In the genomic region with DNA sequence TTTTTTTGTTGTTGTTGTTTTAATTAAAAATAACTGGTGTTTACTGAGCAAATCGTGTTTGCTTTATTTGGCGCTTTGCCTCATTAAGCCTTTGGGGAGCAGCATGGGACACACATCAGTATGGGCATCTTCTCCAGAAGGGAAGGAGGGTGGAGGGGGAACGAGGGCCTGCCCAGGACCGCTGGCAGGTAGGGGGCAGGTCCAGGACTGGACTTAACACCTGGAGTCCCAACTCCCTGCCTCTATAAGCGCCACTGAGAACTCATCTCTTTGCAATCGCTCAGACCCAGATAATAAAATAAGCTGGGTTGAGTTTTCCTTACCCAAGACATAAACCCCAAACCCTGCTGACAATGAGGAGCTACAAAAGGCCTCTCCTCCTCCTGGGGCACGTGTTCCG, we compare ENCODE assay signal across 8 cellular contexts. TPM values are rescaled to one million over a fixed set of nuclear protein-coding genes. Genes with fewer than 3 reads are reported as not detected.
DNase-seq lines count a peak whose midpoint lies in the region; ATAC-seq, FAIRE-seq and TF ChIP-seq lines count a peak whose summit lies in the region.

No MANE protein-coding gene starts in this region.

- no peaks in the 10 kb centered on the region for H3K79me2 ChIP-seq in HepG2 (ENCODE audit: insufficient read depth, low read length)

- no peaks in the 10 kb centered on the region for H3K9me3 Mint-ChIP-seq in activated CD4-positive, alpha-beta T cell treated with anti-CD3 and anti-CD28 coated beads, Interleukin-2, amount 10 ng/mL, durations not matched to agents 7 days and 5 days
- H3K9me3 Mint-ChIP-seq in activated T-helper 2 cell treated with anti-CD3 and anti-CD28 coated beads, Interferon-gamma antibody, Interleukin-2, Interleukin-4, amounts not matched to agents 10 μg/mL and 5 μg/mL and 100 μg/mL, durations not matched to agents 14 hours and 24 hours and 36 hours = no peaks in the 10 kb centered on the region

- H3K27me3 Mint-ChIP-seq in activated CD4-positive, alpha-beta T cell treated with anti-CD3 and anti-CD28 coated beads, Interleukin-2, amount 10 ng/mL, durations not matched to agents 7 days and 5 days = no peaks in the 10 kb centered on the region
- H3K27me3 Mint-ChIP-seq in activated T-helper 2 cell treated with anti-CD3 and anti-CD28 coated beads, Interferon-gamma antibody, Interleukin-2, Interleukin-4, amounts not matched to agents 10 μg/mL and 5 μg/mL and 100 μg/mL, durations not matched to agents 14 hours and 24 hours and 36 hours (ENCODE audit: low read depth) = no peaks in the 10 kb centered on the region

- TF ChIP-seq RAD21 in HepG2 (CRISPR knock-in tag; IDR thresholded peaks at IDR 0.05) = no peak

- peaks cover 0 to 69% of the 10 kb centered on the region in 2 experiments; a peak in 4 of 5 replicates for H3K27me3 ChIP-seq in HepG2 (ENCODE audit: control insufficient read depth in 1 of 2, insufficient read depth in 2 of 2, low read length in 2 of 2)
- no peaks in the 10 kb centered on the region for H3K27me3 ChIP-seq in thymus (ENCODE audit: control insufficient read depth, insufficient read depth)

- CTCF ChIA-PET in activated CD4-positive, alpha-beta T cell treated with anti-CD3 and anti-CD28 coated beads, Interleukin-2, amount 10 ng/mL, durations not matched to agents 7 days and 5 days (lab: Charles Lee) = interaction anchor here (0.8 to 4.1 kb wide), 8 partner anchors 9 to 141 kb away, joined by 3 to 18 read pairs (median 4); no protein-coding TSS in a partner anchor
- CTCF ChIA-PET in HepG2 (lab: Yijun Ruan, JAX; ENCODE audit: low intra/inter-chr PET ratio, low total read pairs) = no interaction called here

- WGBS in HepG2 (ENCODE audit: low lambda C conversion rate) = 56% methylated on average over 5 of the region's 8 CpGs
- 73% methylated on average over 8 of the region's 8 CpGs for WGBS in thymus

- in situ Hi-C loops in HepG2 (cut with HindIII; ENCODE audit: extremely low pct_ligation_motif_present, low pct_unique_long_range_greater_than_20kb) = no loop called here

- TF ChIP-seq EP300 in HepG2 (IDR thresholded peaks at IDR 0.05; ENCODE audit: low read depth in 2 of 2, low read length in 2 of 2) (no peak), HepG2 (CRISPR knock-in tag; IDR thresholded peaks at IDR 0.05; ENCODE audit: borderline replicate concordance) (no peak)

- H4K20me1 ChIP-seq in HepG2 (ENCODE audit: insufficient read depth, low read length) = no peaks in the 10 kb centered on the region

- peaks cover 97% of the 10 kb centered on the region for H3K4me1 Mint-ChIP-seq in activated CD4-positive, alpha-beta T cell treated with anti-CD3 and anti-CD28 coated beads, Interleukin-2, amount 10 ng/mL, durations not matched to agents 7 days and 5 days
- peaks cover 85% of the 10 kb centered on the region for H3K4me1 Mint-ChIP-seq in activated T-helper 2 cell treated with anti-CD3 and anti-CD28 coated beads, Interferon-gamma antibody, Interleukin-2, Interleukin-4, amounts not matched to agents 10 μg/mL and 5 μg/mL and 100 μg/mL, durations not matched to agents 14 hours and 24 hours and 36 hours (ENCODE audit: low read depth)

- BruUV-seq in HepG2 (replicated peaks; lab: Mats Ljungman, UMichigan) = no TSS peak

- ATAC-seq in HepG2 = peak; percentile 16; the same call in 2 of the 3 replicates

- H3K36me3 Mint-ChIP-seq in activated CD4-positive, alpha-beta T cell treated with anti-CD3 and anti-CD28 coated beads, Interleukin-2, amount 10 ng/mL, durations not matched to agents 7 days and 5 days (ENCODE audit: low read depth) = peaks cover 12% of the 10 kb centered on the region
- peaks cover 9% of the 10 kb centered on the region for H3K36me3 Mint-ChIP-seq in activated T-helper 2 cell treated with anti-CD3 and anti-CD28 coated beads, Interferon-gamma antibody, Interleukin-2, Interleukin-4, amounts not matched to agents 10 μg/mL and 5 μg/mL and 100 μg/mL, durations not matched to agents 14 hours and 24 hours and 36 hours (ENCODE audit: low read depth)

- H3K9me3 ChIP-seq in HepG2 (ENCODE audit: low read length) = no peaks in the 10 kb centered on the region
- H3K9me3 ChIP-seq in thymus (ENCODE audit: control insufficient read depth) = no peaks in the 10 kb centered on the region

- no peak for TF ChIP-seq POLR2A in HepG2 (IDR thresholded peaks at IDR 0.05; ENCODE audit: insufficient read depth in 1 of 2, low read depth in 2 of 2, low read length in 2 of 2)

- peak overlapping the region; percentile 93 for H3K27ac Mint-ChIP-seq in activated CD4-positive, alpha-beta T cell treated with anti-CD3 and anti-CD28 coated beads, Interleukin-2, amount 10 ng/mL, durations not matched to agents 7 days and 5 days
- peak overlapping the region; percentile 93 for H3K27ac Mint-ChIP-seq in activated T-helper 2 cell treated with anti-CD3 and anti-CD28 coated beads, Interferon-gamma antibody, Interleukin-2, Interleukin-4, amounts not matched to agents 10 μg/mL and 5 μg/mL and 100 μg/mL, durations not matched to agents 14 hours and 24 hours and 36 hours

- H3K4me3 ChIP-seq in HepG2 (replicated peaks in 1 of 3; ENCODE audit: insufficient read depth in 1 of 3, low read depth in 2 of 3, low read length in 3 of 3) (peak overlapping the region in 1 of 3 experiments; percentile 62; a peak in 1 of 6 replicates), thymus (ENCODE audit: low read length) (peak overlapping the region; percentile 49)

- H3K9ac ChIP-seq in HepG2 (ENCODE audit: insufficient read depth, low read depth, low read length) = no peak overlapping the region

- no peak overlapping the region for H2AFZ ChIP-seq in HepG2 (ENCODE audit: low read length)

- no peak for FAIRE-seq in HepG2 (lab: Jason Lieb, UNC)
- FAIRE-seq in GM19239 (lab: Jason Lieb, UNC) = no peak

- H3K4me1 ChIP-seq in HepG2 (ENCODE audit: insufficient read depth, low read length) = peaks cover 35% of the 10 kb centered on the region
- peaks cover 94% of the 10 kb centered on the region for H3K4me1 ChIP-seq in thymus (ENCODE audit: control insufficient read depth, insufficient read depth, low read length)

- POLR2A ChIA-PET in activated CD4-positive, alpha-beta T cell treated with anti-CD3 and anti-CD28 coated beads, Interleukin-2, amount 10 ng/mL, durations not matched to agents 7 days and 5 days (lab: Charles Lee) = interaction anchor here (1.1 kb wide), 1 partner anchor 13 kb away, joined by 5 read pairs; no protein-coding TSS in a partner anchor
- POLR2A ChIA-PET in HepG2 (lab: Yijun Ruan, JAX) = no interaction called here

- intact Hi-C loops in activated T-helper 2 cell treated with anti-CD3 and anti-CD28 coated beads, Interferon-gamma antibody, Interleukin-2, Interleukin-4, amounts not matched to agents 10 μg/mL and 5 μg/mL and 100 μg/mL, durations not matched to agents 14 hours and 24 hours and 36 hours (cut with micrococcal nuclease) = loop anchor here (5.0 to 10.0 kb wide), 2 partner anchors 188 to 291 kb away; no protein-coding TSS in a partner anchor
- intact Hi-C loops in HepG2 (cut with micrococcal nuclease; ENCODE audit: unreplicated experiment) = no loop called here

- no peak for TF ChIP-seq CTCF in HepG2 (CRISPR knock-in tag; IDR thresholded peaks at IDR 0.05)

- no peak for DNase-seq in activated CD4-positive, alpha-beta T cell treated with anti-CD3 and anti-CD28 coated beads, Interleukin-2, amount 10 ng/mL, durations not matched to agents 7 days and 5 days
- DNase-seq in activated CD4-positive, alpha-beta T cell treated with anti-CD3 and anti-CD28 coated beads for 4 hours = no peak
- DNase-seq in activated T-helper 2 cell treated with anti-CD3 and anti-CD28 coated beads, Interferon-gamma antibody, Interleukin-2, Interleukin-4, amounts not matched to agents 10 μg/mL and 5 μg/mL and 100 μg/mL, durations not matched to agents 14 hours and 24 hours and 36 hours (ENCODE audit: low spot score) = no peak
- DNase-seq in HepG2 (ENCODE audit: low spot score) (no peak), HPDE6-E6E7 (ENCODE audit: extremely low spot score) (no peak), GM19239 (ENCODE audit: insufficient read length, low spot score) (no peak)
- no peak for DNase-seq in activated CD4-positive, CD25-positive, alpha-beta regulatory T cell treated with anti-CD3 and anti-CD28 coated beads, Interleukin-2, amount 50 U/mL, for 72 hours

- peak overlapping the region; percentile 73 for H3K4me2 ChIP-seq in HepG2 (ENCODE audit: low read depth, low read length)

- no peaks in the 10 kb centered on the region for H3K36me3 ChIP-seq in HepG2 (replicated peaks in 1 of 2; ENCODE audit: control insufficient read depth in 1 of 2, insufficient read depth in 2 of 2, low read length in 2 of 2)
- no peaks in the 10 kb centered on the region for H3K36me3 ChIP-seq in thymus (ENCODE audit: control insufficient read depth, insufficient read depth)

- H3K27ac ChIP-seq in HepG2 (ENCODE audit: extremely low read length, insufficient read depth, low read length) (no peak overlapping the region), thymus (ENCODE audit: low read depth) (peak overlapping the region; percentile 96)

- peak overlapping the region; percentile 65 for H3K4me3 Mint-ChIP-seq in activated CD4-positive, alpha-beta T cell treated with anti-CD3 and anti-CD28 coated beads, Interleukin-2, amount 10 ng/mL, durations not matched to agents 7 days and 5 days
- H3K4me3 Mint-ChIP-seq in activated T-helper 2 cell treated with anti-CD3 and anti-CD28 coated beads, Interferon-gamma antibody, Interleukin-2, Interleukin-4, amounts not matched to agents 10 μg/mL and 5 μg/mL and 100 μg/mL, durations not matched to agents 14 hours and 24 hours and 36 hours (ENCODE audit: low read depth) = peak overlapping the region; percentile 63

RNA-seq across cellular contexts. Expression of a gene that starts 15.1 kb away (rescaled TPM):
- 10 to 100 TPM; 10.2 to 12.3 TPM for total RNA-seq in activated CD4-positive, alpha-beta T cell treated with anti-CD3 and anti-CD28 coated beads, Interleukin-2, amount 10 ng/mL, durations not matched to agents 7 days and 5 days
- 5.7 and 8.0 TPM in 2 replicates for total RNA-seq in activated T-helper 2 cell treated with anti-CD3 and anti-CD28 coated beads, Interferon-gamma antibody, Interleukin-2, Interleukin-4, amounts not matched to agents 10 μg/mL and 5 μg/mL and 100 μg/mL, durations not matched to agents 14 hours and 24 hours and 36 hours
- total RNA-seq in HepG2 (2016; rRNA removed; fragmentation: Illumina TruSeq; extraction: Trizol) = not detected in 2 replicates
- total RNA-seq in HepG2 (2016; cell fraction: cytosol; rRNA removed; fragmentation: Illumina TruSeq; extraction: Trizol; ENCODE audit: low read depth) = not detected in 2 replicates
- total RNA-seq in HepG2 (2016; cell fraction: insoluble cytoplasmic fraction; rRNA removed; fragmentation: Illumina TruSeq; extraction: Trizol) = not detected in 2 replicates
- not detected in 2 replicates for total RNA-seq in HepG2 (2016; cell fraction: membrane; rRNA removed; fragmentation: Illumina TruSeq; extraction: Trizol)
- not detected in 2 replicates for total RNA-seq in HepG2 (2016; cell fraction: nucleus; rRNA removed; fragmentation: Illumina TruSeq; extraction: Trizol)
- 0.04 and 0.10 TPM in 2 replicates for polyA plus RNA-seq in HepG2 (2011; rRNA removed)
- 0.08 TPM in 2 replicates for polyA plus RNA-seq in HepG2 (2011; cell fraction: cytosol; rRNA removed)
- 0.06 and 0.12 TPM in 2 replicates for polyA plus RNA-seq in HepG2 (2011; cell fraction: nucleus; rRNA removed)
- polyA plus RNA-seq in HepG2 (2012) = 0.09 TPM in 1 of 2 replicates, not detected in the other
- polyA plus RNA-seq in HepG2 (2016; cell fraction: cytosol; fragmentation: Illumina TruSeq; extraction: Trizol; ENCODE audit: low read depth) = not detected in 2 replicates
- not detected in 2 replicates for polyA plus RNA-seq in HepG2 (2016; cell fraction: insoluble cytoplasmic fraction; fragmentation: Illumina TruSeq; extraction: Trizol; ENCODE audit: low read depth)
- not detected in 2 replicates for polyA plus RNA-seq in HepG2 (2016; cell fraction: membrane; fragmentation: Illumina TruSeq; extraction: Trizol; ENCODE audit: low read depth)
- polyA plus RNA-seq in HepG2 (2016; cell fraction: nucleus; fragmentation: Illumina TruSeq; extraction: Trizol; ENCODE audit: insufficient read depth, low read depth) = not detected in 2 replicates
- 0.10 and 7.4 TPM in 2 replicates for polyA minus RNA-seq in HepG2 (2011; rRNA and poly(A)+ RNA removed; ENCODE audit: low replicate concordance)
- polyA minus RNA-seq in HepG2 (2011; cell fraction: cytosol; rRNA and poly(A)+ RNA removed) = 0.97 TPM in 1 of 2 replicates, not detected in the other
- polyA minus RNA-seq in HepG2 (2011; cell fraction: nucleus; rRNA and poly(A)+ RNA removed) = not detected in 2 replicates
- 28.8 TPM for polyA plus RNA-seq in thymus
